Comparison of ENCODE assay signal across 1 cellular context in the genomic region with DNA sequence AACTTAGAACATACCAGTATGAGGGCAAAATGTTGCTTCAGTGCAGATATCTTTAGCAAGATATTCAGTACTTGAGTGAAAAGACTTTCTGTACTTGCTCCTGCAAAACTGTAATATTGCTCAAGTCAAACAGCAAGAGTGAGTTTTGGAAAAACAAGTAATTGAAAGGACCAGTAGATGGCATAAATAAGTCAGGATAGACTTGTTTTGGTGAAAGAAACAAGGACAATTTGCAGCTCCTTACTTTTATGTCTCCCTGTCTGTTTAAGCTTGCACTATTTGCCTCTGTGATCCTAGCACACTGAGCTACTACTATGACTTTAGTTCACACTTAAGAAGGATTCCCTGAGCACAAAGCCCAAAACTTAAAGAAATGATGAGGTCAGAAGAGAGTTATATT.
TF ChIP-seq lines count a peak whose summit lies in the region.

No MANE protein-coding gene starts in this region.

TF ChIP-seq in H1, 55 proteins besides CTCF, POLR2A, EP300 and RAD21:
- TF ChIP-seq JUND (IDR thresholded peaks at IDR 0.05; ENCODE audit: low read length) (no peak), HDAC2 (IDR thresholded peaks at IDR 0.05; ENCODE audit: borderline replicate concordance in 1 of 2, low read depth in 2 of 2, low read length in 2 of 2) (no peak), SP1 (IDR thresholded peaks at IDR 0.05; ENCODE audit: low read depth, low read length) (no peak), KDM1A (IDR thresholded peaks at IDR 0.05; ENCODE audit: borderline replicate concordance, low read length) (no peak), CHD2 (IDR thresholded peaks at IDR 0.05; ENCODE audit: low read length) (no peak), SUZ12 (IDR thresholded peaks at IDR 0.05; ENCODE audit: low read length) (no peak), YY1 (IDR thresholded peaks at IDR 0.05; ENCODE audit: low read depth, low read length) (no peak), EZH2 (IDR thresholded peaks at IDR 0.05; ENCODE audit: low read depth, low read length, severe bottlenecking) (no peak)
- TF ChIP-seq, protein P1, sequence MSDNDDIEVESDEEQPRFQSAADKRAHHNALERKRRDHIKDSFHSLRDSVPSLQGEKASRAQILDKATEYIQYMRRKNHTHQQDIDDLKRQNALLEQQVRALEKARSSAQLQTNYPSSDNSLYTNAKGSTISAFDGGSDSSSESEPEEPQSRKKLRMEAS (IDR thresholded peaks at IDR 0.05): no peak
- TF ChIP-seq, protein P2, sequence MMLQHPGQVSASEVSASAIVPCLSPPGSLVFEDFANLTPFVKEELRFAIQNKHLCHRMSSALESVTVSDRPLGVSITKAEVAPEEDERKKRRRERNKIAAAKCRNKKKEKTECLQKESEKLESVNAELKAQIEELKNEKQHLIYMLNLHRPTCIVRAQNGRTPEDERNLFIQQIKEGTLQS (IDR thresholded peaks at IDR 0.05; ENCODE audit: insufficient read depth, low read depth, low read length): no peak
